ENCODE assay signal across 1 cellular context in the genomic region with DNA sequence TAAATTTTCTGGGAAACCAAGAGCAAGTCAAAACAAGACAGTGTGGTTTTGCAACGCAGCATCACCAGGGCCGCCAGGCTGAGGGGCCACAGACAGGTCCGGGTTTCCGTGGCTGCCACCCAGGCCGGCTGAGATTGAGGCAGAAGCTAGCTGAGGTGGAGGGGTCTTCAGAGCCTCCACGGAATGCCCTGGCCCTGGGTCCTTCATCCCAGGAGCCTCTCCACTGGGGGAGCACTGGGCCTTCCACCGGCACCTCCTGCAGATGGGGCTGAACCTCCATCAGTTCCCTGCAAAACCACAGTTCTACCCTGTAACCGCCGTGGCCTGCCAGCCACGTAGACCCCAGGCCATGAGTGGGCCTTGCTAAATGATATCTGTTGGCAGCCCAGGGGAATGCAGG.
TF ChIP-seq lines count a peak whose summit lies in the region.

No MANE protein-coding gene starts in this region.

TF ChIP-seq in SK-N-SH treated with all-trans-retinoic acid at 6 μM for 48 hours, 23 proteins besides CTCF, POLR2A, EP300 and RAD21 (continued from another document):
- TF ChIP-seq, protein P1, sequence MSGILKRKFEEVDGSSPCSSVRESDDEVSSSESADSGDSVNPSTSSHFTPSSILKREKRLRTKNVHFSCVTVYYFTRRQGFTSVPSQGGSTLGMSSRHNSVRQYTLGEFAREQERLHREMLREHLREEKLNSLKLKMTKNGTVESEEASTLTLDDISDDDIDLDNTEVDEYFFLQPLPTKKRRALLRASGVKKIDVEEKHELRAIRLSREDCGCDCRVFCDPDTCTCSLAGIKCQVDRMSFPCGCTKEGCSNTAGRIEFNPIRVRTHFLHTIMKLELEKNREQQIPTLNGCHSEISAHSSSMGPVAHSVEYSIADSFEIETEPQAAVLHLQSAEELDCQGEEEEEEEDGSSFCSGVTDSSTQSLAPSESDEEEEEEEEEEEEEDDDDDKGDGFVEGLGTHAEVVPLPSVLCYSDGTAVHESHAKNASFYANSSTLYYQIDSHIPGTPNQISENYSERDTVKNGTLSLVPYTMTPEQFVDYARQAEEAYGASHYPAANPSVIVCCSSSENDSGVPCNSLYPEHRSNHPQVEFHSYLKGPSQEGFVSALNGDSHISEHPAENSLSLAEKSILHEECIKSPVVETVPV (CRISPR knock-in tag; IDR thresholded peaks at IDR 0.05) = no peak
- no peak for TF ChIP-seq SNAI2 (CRISPR knock-in tag; IDR thresholded peaks at IDR 0.05)
TF ChIP-seq in SK-N-SH treated with all-trans-retinoic acid at 6 μM for 48 hours: peak in this region for 0.
